In the genomic region with DNA sequence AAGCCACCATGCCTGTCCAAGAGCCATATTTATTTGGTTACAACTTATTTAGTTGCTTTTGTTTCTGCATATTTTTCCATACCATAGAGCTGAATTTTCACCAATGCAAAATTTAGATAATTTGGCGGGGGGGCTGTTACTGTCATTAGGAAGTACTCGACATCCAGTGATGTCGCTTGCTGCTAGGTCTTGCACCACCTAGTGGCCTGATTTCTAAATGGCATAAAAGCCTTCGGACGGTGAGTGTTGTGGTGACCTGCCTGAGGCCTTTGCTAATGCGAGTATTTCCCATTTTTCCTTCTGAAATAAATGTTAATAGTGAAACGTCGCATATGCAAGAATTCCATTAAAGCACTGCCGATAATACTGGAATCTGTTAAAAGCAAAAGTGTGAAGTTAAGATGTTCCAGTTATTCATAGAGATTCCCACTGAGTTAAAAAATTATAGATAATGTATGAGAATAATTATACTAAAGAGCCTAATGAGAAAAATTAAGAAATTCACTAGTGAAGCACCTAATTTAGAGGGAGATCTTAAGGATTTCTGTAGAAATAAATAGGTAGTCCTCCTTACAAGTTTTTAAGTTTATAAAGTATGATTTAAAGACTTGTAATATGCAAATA, we compare ENCODE assay signal across 8 cellular contexts.
A peak's percentile ranks its signal among the peaks of the same experiment; 100 is the strongest.
DNase-seq lines count a peak whose midpoint lies in the region; ATAC-seq, FAIRE-seq and TF ChIP-seq lines count a peak whose summit lies in the region.

No MANE protein-coding gene starts in this region.

- H3K27me3 Mint-ChIP-seq in activated T-cell treated with anti-CD3 and anti-CD28 coated beads, Interleukin-2, amount 50 U/mL, for 4 hours (ENCODE audit: low read depth), result no peaks in the 10 kb centered on the region

- peak; percentile 69 for FAIRE-seq in A204.1 (lab: Jason Lieb, UNC)

- no peaks in the 10 kb centered on the region for H3K9me3 Mint-ChIP-seq in activated T-cell treated with anti-CD3 and anti-CD28 coated beads, Interleukin-2, amount 50 U/mL, for 4 hours

- peak; percentile 80 for TF ChIP-seq CTCF in GM12874 (IDR thresholded peaks at IDR 0.05; ENCODE audit: insufficient read depth, low read depth, low read length)

- ATAC-seq in HG03175 (IDR thresholded peaks at IDR 0.05; ENCODE audit: unreplicated experiment), result peak; percentile 67
- ATAC-seq in activated T-cell treated with anti-CD3 and anti-CD28 coated beads, Interleukin-2, amount 50 U/mL, for 4 hours, result peak; percentile 48 to 73

- DNase-seq in NCI-H82 treated with DMSO at 0.1 percent for 48 hours (lab: John Stamatoyannopoulos, UW; ENCODE audit: unreplicated experiment) (peak; percentile 8), fibroblast of the conjunctiva (ENCODE audit: low read depth) (peak; percentile 49), pons (ENCODE audit: low spot score) (peak; percentile 54), NOMO-1 treated with DMSO at 0.1 percent for 48 hours (lab: John Stamatoyannopoulos, UW; ENCODE audit: unreplicated experiment) (no peak)
- DNase-seq in activated T-cell treated with anti-CD3 and anti-CD28 coated beads, Interleukin-2, amount 50 U/mL, for 4 hours, result peak; percentile 34

- H3K36me3 Mint-ChIP-seq in activated T-cell treated with anti-CD3 and anti-CD28 coated beads, Interleukin-2, amount 50 U/mL, for 4 hours (ENCODE audit: insufficient read depth), result peaks cover 17% of the 10 kb centered on the region

- no peaks in the 10 kb centered on the region for H3K4me1 Mint-ChIP-seq in activated T-cell treated with anti-CD3 and anti-CD28 coated beads, Interleukin-2, amount 50 U/mL, for 4 hours (ENCODE audit: low read depth)

- no peak overlapping the region for H3K4me3 Mint-ChIP-seq in activated T-cell treated with anti-CD3 and anti-CD28 coated beads, Interleukin-2, amount 50 U/mL, for 4 hours
